ENCODE assay signal across 11 cellular contexts in the genomic region with DNA sequence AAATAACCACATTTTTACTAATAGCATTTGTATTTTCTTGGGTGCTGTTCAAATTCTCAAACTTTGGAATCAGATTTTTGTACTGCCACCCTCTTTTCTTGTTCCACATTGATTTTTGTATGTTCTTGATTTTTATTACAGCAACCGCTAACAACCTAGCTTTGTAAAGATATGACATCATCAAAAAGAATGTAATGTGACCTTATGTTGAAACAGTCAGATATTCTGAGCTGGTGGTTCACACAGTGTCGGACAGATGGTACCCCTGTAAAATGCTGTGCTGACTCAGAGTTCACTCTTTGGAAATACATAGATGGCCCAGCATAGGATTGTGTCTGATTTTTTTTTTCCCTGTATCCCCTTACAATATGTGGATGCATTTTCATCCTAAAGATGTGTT.
DNase-seq lines count a peak whose midpoint lies in the region; ATAC-seq, FAIRE-seq and TF ChIP-seq lines count a peak whose summit lies in the region.
"Had no signal": no experiment of that assay in that cellular context is flagged by ENCODE, and none has a peak within 500 bp of the region (broad histone marks: within the 10 kb centered on the region; RNA-seq: fewer than 3 reads in every experiment).

No MANE protein-coding gene starts in this region.

- H3K9me3 ChIP-seq in mesenchymal stem cell (ENCODE audit: control insufficient read depth, low read length): no peaks in the 10 kb centered on the region

- H3K27me3 Mint-ChIP-seq in effector memory CD8-positive, alpha-beta T cell: no peaks in the 10 kb centered on the region
- H3K27me3 Mint-ChIP-seq: activated CD4-positive, alpha-beta T cell treated with anti-CD3 and anti-CD28 coated beads for 36 hours had no signal

- H3K27ac Mint-ChIP-seq in effector memory CD8-positive, alpha-beta T cell: no peak overlapping the region
- H3K27ac Mint-ChIP-seq: activated CD4-positive, alpha-beta T cell treated with anti-CD3 and anti-CD28 coated beads for 36 hours had no signal

- no peak overlapping the region for H2AFZ ChIP-seq in mesenchymal stem cell (ENCODE audit: low read depth, low read length)

- peaks cover 6% of the 10 kb centered on the region for H3K79me1 ChIP-seq in mesenchymal stem cell (replicated peaks; ENCODE audit: low read length, poor library complexity, severe bottlenecking)

- no peak overlapping the region for H3K18ac ChIP-seq in mesenchymal stem cell (ENCODE audit: low read depth in 1 of 2, low read length in 2 of 2)

- H3K4me2 ChIP-seq in mesenchymal stem cell (ENCODE audit: low read length, poor library complexity, severe bottlenecking): no peak overlapping the region

- no peak overlapping the region for H3K27ac ChIP-seq in mesenchymal stem cell (ENCODE audit: low read length, poor library complexity, severe bottlenecking)

- TF ChIP-seq CTCF in NB4 (IDR thresholded peaks at IDR 0.05; ENCODE audit: low read depth, low read length): no peak
- TF ChIP-seq CTCF in bronchial epithelial cell (IDR thresholded peaks at IDR 0.05; ENCODE audit: insufficient read depth, low read length, severe bottlenecking): no peak

- peaks cover 6% of the 10 kb centered on the region for H3K4me1 ChIP-seq in mesenchymal stem cell (ENCODE audit: control insufficient read depth, insufficient read depth, low read depth, low read length)

- no peak overlapping the region for H3K23ac ChIP-seq in mesenchymal stem cell (ENCODE audit: low read length in 2 of 2)

- H3K27me3 ChIP-seq in bronchial epithelial cell (ENCODE audit: control insufficient read depth, insufficient read depth, low read length) (no peaks in the 10 kb centered on the region), mesenchymal stem cell (ENCODE audit: control insufficient read depth in 1 of 2, insufficient read depth in 1 of 2, low read length in 2 of 2) (no peaks in the 10 kb centered on the region)

- H3K36me3 ChIP-seq in bronchial epithelial cell (ENCODE audit: control insufficient read depth, insufficient read depth, low read length) (peaks cover 1% of the 10 kb centered on the region), mesenchymal stem cell (ENCODE audit: control insufficient read depth in 1 of 2, insufficient read depth in 2 of 2, low read depth in 1 of 2, low read length in 2 of 2) (peaks cover 6 to 28% of the 10 kb centered on the region in 2 experiments)

- no peak overlapping the region for H3K14ac ChIP-seq in mesenchymal stem cell (ENCODE audit: low read length in 2 of 2)

- peaks cover 17 to 24% of the 10 kb centered on the region in 2 donors for H3K4me1 Mint-ChIP-seq in effector memory CD8-positive, alpha-beta T cell (ENCODE audit: low read depth in 2 of 2)

- no peak overlapping the region for H2BK120ac ChIP-seq in mesenchymal stem cell (ENCODE audit: low read depth, low read length)

- no peak overlapping the region for H2BK15ac ChIP-seq in mesenchymal stem cell (ENCODE audit: low read depth, poor library complexity, severe bottlenecking)

- H4K91ac ChIP-seq in mesenchymal stem cell (ENCODE audit: low read length): no peak overlapping the region

- H2BK5ac ChIP-seq in mesenchymal stem cell (ENCODE audit: low read depth, low read length, poor library complexity, severe bottlenecking): no peak overlapping the region

- H3K36me3 Mint-ChIP-seq in effector memory CD8-positive, alpha-beta T cell (ENCODE audit: insufficient read depth): peaks cover 9% of the 10 kb centered on the region

- no peak overlapping the region for H2BK12ac ChIP-seq in mesenchymal stem cell (ENCODE audit: low read length in 2 of 2)

- no peak overlapping the region for H4K8ac ChIP-seq in mesenchymal stem cell (ENCODE audit: low read length)

- H3K9ac ChIP-seq in mesenchymal stem cell (ENCODE audit: low read length): peak overlapping the region; percentile 46

- no peak for FAIRE-seq in bronchial epithelial cell (lab: Jason Lieb, UNC)

- ATAC-seq in HG03139 (IDR thresholded peaks at IDR 0.05; ENCODE audit: unreplicated experiment): no peak
- ATAC-seq in effector memory CD8-positive, alpha-beta T cell (replicated peaks): no peak
- ATAC-seq in HG03342 (IDR thresholded peaks at IDR 0.05; ENCODE audit: unreplicated experiment): no peak
- ATAC-seq in GM18505 (IDR thresholded peaks at IDR 0.05; ENCODE audit: unreplicated experiment): no peak
- ATAC-seq: activated CD4-positive, alpha-beta T cell treated with anti-CD3 and anti-CD28 coated beads for 36 hours; stimulated activated naive CD8-positive, alpha-beta T cell treated with anti-CD3 and anti-CD28 coated beads, Interleukin-15, Interleukin-2, amounts not matched to agents 100 U/mL and 50 U/mL, for 24 hours had no signal

- 0% methylated on average over 1 of the region's 2 CpGs for WGBS in mesenchymal stem cell

- H3K4ac ChIP-seq in mesenchymal stem cell (ENCODE audit: low read depth in 1 of 2, low read length in 2 of 2): no peak overlapping the region

- no peak for TF ChIP-seq POLR2A in NB4 (IDR thresholded peaks at IDR 0.05; ENCODE audit: extremely low read depth, insufficient read length)
- no peak for TF ChIP-seq POLR2A in GM18505 (IDR thresholded peaks at IDR 0.05; ENCODE audit: borderline replicate concordance, extremely low read depth, insufficient read depth, insufficient read length)

- DNase-seq in COLO829 (ENCODE audit: low spot score) (peak; percentile 36), NB4 (ENCODE audit: low read depth) (peak; percentile 49), bronchial epithelial cell (ENCODE audit: low read depth) (peak; percentile 87), mesenchymal stem cell (peak; percentile 95)
- no peak for DNase-seq in effector memory CD8-positive, alpha-beta T cell
- DNase-seq: activated CD4-positive, alpha-beta T cell treated with anti-CD3 and anti-CD28 coated beads for 36 hours; NCI-H1436 treated with DMSO at 0.1 percent for 48 hours; stimulated activated naive CD8-positive, alpha-beta T cell treated with anti-CD3 and anti-CD28 coated beads, Interleukin-15, Interleukin-2, amounts not matched to agents 100 U/mL and 50 U/mL, for 24 hours had no signal

- H2AK5ac ChIP-seq in mesenchymal stem cell (ENCODE audit: low read length, severe bottlenecking): no peak overlapping the region

- no peak overlapping the region for H3K4me3 Mint-ChIP-seq in effector memory CD8-positive, alpha-beta T cell
- H3K4me3 Mint-ChIP-seq: activated CD4-positive, alpha-beta T cell treated with anti-CD3 and anti-CD28 coated beads for 36 hours had no signal

- H3K9me3 Mint-ChIP-seq in effector memory CD8-positive, alpha-beta T cell: no peaks in the 10 kb centered on the region

- H3K4me3 ChIP-seq in NB4 (ENCODE audit: low read depth, low read length) (no peak overlapping the region), bronchial epithelial cell (ENCODE audit: low read depth, low read length) (no peak overlapping the region), mesenchymal stem cell (ENCODE audit: insufficient read depth in 1 of 2, low read depth in 1 of 2, low read length in 2 of 2) (no peak overlapping the region)

Comparison
In these comparisons a context has a peak if more than half of its experiments do, and no peak if none do; other contexts are left out.
1. DNase-seq: peak in COLO829 (single experiment), NB4 (single experiment), bronchial epithelial cell (single experiment) and mesenchymal stem cell (single experiment); none in effector memory CD8-positive, alpha-beta T cell (0 of 3).